Comparison of ENCODE assay signal across 20 cellular contexts in genomic region chr1:125065092-125065820, GRCh38.
DNase-seq lines count a peak whose midpoint lies in the region; ATAC-seq and TF ChIP-seq lines count a peak whose summit lies in the region.
"Had no signal": no experiment of that assay in that cellular context is flagged by ENCODE, and none has a peak within 500 bp of the region (broad histone marks: within the 10 kb centered on the region; RNA-seq: fewer than 3 reads in every experiment).

No MANE protein-coding gene starts in this region.

- H3K27ac Mint-ChIP-seq in osteocyte (ENCODE audit: unreplicated experiment) (no peak overlapping the region), type B pancreatic cell (no peak overlapping the region)
- H3K27ac Mint-ChIP-seq: CD8-positive, alpha-beta T cell had no signal

- H3K9me3 Mint-ChIP-seq in osteocyte (ENCODE audit: unreplicated experiment) (peaks cover 25% of the 10 kb centered on the region), type B pancreatic cell (peaks cover 17% of the 10 kb centered on the region)

- DNase-seq in activated gamma-delta T cell (lab: John Stamatoyannopoulos, UW) (peak; percentile 0), activated gamma-delta T cell treated with Interleukin-2 at 50 U/mL for 16 hours (no peak), UCSD-AML1 (lab: John Stamatoyannopoulos, UW; ENCODE audit: unreplicated experiment) (peak; percentile 6), osteocyte (ENCODE audit: extremely low spot score, unreplicated experiment) (peak; percentile 83), type B pancreatic cell (ENCODE audit: extremely low spot score, unreplicated experiment) (peak; percentile 57), HT-29 (ENCODE audit: low spot score) (no peak), DMS153 treated with DMSO at 0.1 percent for 48 hours (lab: John Stamatoyannopoulos, UW; ENCODE audit: unreplicated experiment) (no peak)
- DNase-seq: 8988T; AML-193; CD8-positive, alpha-beta T cell; MG63; NCI-H1417; NCI-H1694 treated with DMSO at 0.1 percent for 48 hours; NCI-H2081 treated with DMSO at 0.1 percent for 48 hours; NCI-H446; NCI-H526; OCI-M1; SHP77 had no signal

- H3K36me3 Mint-ChIP-seq in osteocyte (ENCODE audit: unreplicated experiment) (no peaks in the 10 kb centered on the region), type B pancreatic cell (peaks cover 10% of the 10 kb centered on the region)

- H3K4me1 Mint-ChIP-seq in osteocyte (ENCODE audit: unreplicated experiment) (no peaks in the 10 kb centered on the region), type B pancreatic cell (ENCODE audit: unreplicated experiment) (no peaks in the 10 kb centered on the region)

- TF ChIP-seq CTCF in osteocyte (IDR thresholded peaks at IDR 0.05), result no peak
- no peak for TF ChIP-seq CTCF in type B pancreatic cell (conservative IDR thresholded peaks at IDR 0.05)

- H3K27me3 Mint-ChIP-seq in osteocyte (ENCODE audit: unreplicated experiment), result no peaks in the 10 kb centered on the region
- no peaks in the 10 kb centered on the region for H3K27me3 Mint-ChIP-seq in type B pancreatic cell

- ATAC-seq in HG02678 (IDR thresholded peaks at IDR 0.05; ENCODE audit: unreplicated experiment), result no peak
- ATAC-seq: CD8-positive, alpha-beta T cell; K562 had no signal

- H3K4me3 Mint-ChIP-seq in osteocyte (ENCODE audit: unreplicated experiment) (no peak overlapping the region), type B pancreatic cell (no peak overlapping the region)
- H3K4me3 Mint-ChIP-seq: CD8-positive, alpha-beta T cell had no signal

Comparison
In these comparisons a context has a peak if more than half of its experiments do, and no peak if none do; other contexts are left out.
1. DNase-seq: peak in activated gamma-delta T cell (single experiment), UCSD-AML1 (single experiment), osteocyte (single experiment) and type B pancreatic cell (single experiment); none in activated gamma-delta T cell treated with Interleukin-2 at 50 U/mL for 16 hours (single experiment), HT-29 (single experiment) and DMS153 treated with DMSO at 0.1 percent for 48 hours (single experiment).